Comparison of ENCODE assay signal across 10 cellular contexts in the genomic region with DNA sequence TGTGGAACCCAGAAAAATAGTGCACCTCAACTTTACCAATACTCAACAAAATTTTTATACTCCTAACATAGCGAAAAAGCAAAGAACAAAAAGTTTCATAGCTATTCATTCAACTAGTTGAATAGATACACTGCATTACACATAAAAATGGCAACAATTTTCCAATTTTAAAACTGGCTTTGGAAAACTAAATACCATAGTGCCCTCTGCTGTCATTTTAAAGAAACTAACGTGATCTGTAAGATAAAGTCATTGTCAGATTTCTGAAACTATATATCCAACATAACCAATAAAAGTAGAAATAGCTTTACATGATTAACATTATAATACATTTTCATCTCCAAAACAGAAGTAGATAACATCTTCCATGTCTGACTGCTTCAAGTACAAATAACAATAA. TPM values are rescaled to one million over a fixed set of nuclear protein-coding genes. Genes with fewer than 3 reads are reported as not detected.
A peak's percentile ranks its signal among the peaks of the same experiment; 100 is the strongest.
DNase-seq lines count a peak whose midpoint lies in the region; ATAC-seq and TF ChIP-seq lines count a peak whose summit lies in the region.
"Had no signal": no experiment of that assay in that cellular context is flagged by ENCODE, and none has a peak within 500 bp of the region (broad histone marks: within the 10 kb centered on the region; RNA-seq: fewer than 3 reads in every experiment).

No MANE protein-coding gene starts in this region.

- no peak overlapping the region for H3K27ac Mint-ChIP-seq in mesothelial cell of epicardium
- H3K27ac Mint-ChIP-seq: dendritic cell treated with granulocyte-macrophage colony-stimulating factor and Interleukin-4, amounts not matched to agents 40 ng/mL and 50 ng/mL, for 4 days had no signal

- peaks cover 21% of the 10 kb centered on the region for H3K9me3 Mint-ChIP-seq in mesothelial cell of epicardium
- H3K9me3 Mint-ChIP-seq: dendritic cell treated with granulocyte-macrophage colony-stimulating factor and Interleukin-4, amounts not matched to agents 40 ng/mL and 50 ng/mL, for 4 days had no signal

- H3K27me3 Mint-ChIP-seq in mesothelial cell of epicardium (ENCODE audit: low read depth): peaks cover 7% of the 10 kb centered on the region
- H3K27me3 Mint-ChIP-seq: dendritic cell treated with granulocyte-macrophage colony-stimulating factor and Interleukin-4, amounts not matched to agents 40 ng/mL and 50 ng/mL, for 4 days had no signal

- DNase-seq in GM10248 (ENCODE audit: extremely low spot score) (no peak), NCI-H1694 treated with DMSO at 0.1 percent for 48 hours (lab: John Stamatoyannopoulos, UW) (peak; percentile 43), astrocyte of the cerebellum (ENCODE audit: low read depth) (peak; percentile 15), mesothelial cell of epicardium (ENCODE audit: low spot score in 2 of 2, unreplicated experiment in 2 of 2) (no peak), NCI-H1436 treated with DMSO at 0.1 percent for 48 hours (lab: John Stamatoyannopoulos, UW) (no peak)
- no peak for DNase-seq in activated CD4-positive, CD25-positive, alpha-beta regulatory T cell treated with anti-CD3 and anti-CD28 coated beads, Interleukin-2, amount 50 U/mL, for 72 hours
- DNase-seq in stimulated activated naive CD4-positive, alpha-beta T cell (lab: John Stamatoyannopoulos, UW): no peak
- DNase-seq: sigmoid colon had no signal

- peaks cover 18% of the 10 kb centered on the region for H3K36me3 Mint-ChIP-seq in mesothelial cell of epicardium

- CTCF ChIA-PET in GM10248 (lab: Yijun Ruan, JAX): interaction anchor here (1.0 to 1.6 kb wide), 4 partner anchors 10 to 1502 kb away, joined by 3 to 10 read pairs (median 7); a partner anchor contains a TSS

- POLR2A ChIA-PET in GM10248 (lab: Yijun Ruan, JAX): no interaction called here

- in situ Hi-C loops in astrocyte of the cerebellum (cut with HindIII; ENCODE audit: low sequenced_read_pairs): no loop called here

- TF ChIP-seq CTCF in GM10248 (IDR thresholded peaks at IDR 0.05; ENCODE audit: control extremely low read depth, extremely low read depth, low read depth, missing control alignments) (peak; percentile 34), astrocyte of the cerebellum (IDR thresholded peaks at IDR 0.05; ENCODE audit: low read depth, low read length, missing control alignments) (peak; percentile 9), mesothelial cell of epicardium (IDR thresholded peaks at IDR 0.05; ENCODE audit: unreplicated experiment) (peak; percentile 26)

- H3K4me3 Mint-ChIP-seq in mesothelial cell of epicardium: no peak overlapping the region
- H3K4me3 Mint-ChIP-seq: dendritic cell treated with granulocyte-macrophage colony-stimulating factor and Interleukin-4, amounts not matched to agents 40 ng/mL and 50 ng/mL, for 4 days had no signal

- H3K4me3 ChIP-seq in astrocyte of the cerebellum (ENCODE audit: low read depth, low read length): no peak overlapping the region
- H3K4me3 ChIP-seq: sigmoid colon had no signal

- H3K4me1 Mint-ChIP-seq in mesothelial cell of epicardium: peaks cover 4% of the 10 kb centered on the region

- no peak for ATAC-seq in HG03565 (IDR thresholded peaks at IDR 0.05; ENCODE audit: unreplicated experiment)

RNA-seq across cellular contexts. Expression of a gene that starts 31.6 kb away (rescaled TPM):
- 8.2 to 9.3 TPM (median 9.1 TPM) in 3 replicates for total RNA-seq in mesothelial cell of epicardium

Comparison
In these comparisons a context has a peak if more than half of its experiments do, and no peak if none do; other contexts are left out.
1. DNase-seq: peak in NCI-H1694 treated with DMSO at 0.1 percent for 48 hours (single experiment) and astrocyte of the cerebellum (single experiment); none in GM10248 (single experiment), mesothelial cell of epicardium (0 of 2), activated CD4-positive, CD25-positive, alpha-beta regulatory T cell treated with anti-CD3 and anti-CD28 coated beads, Interleukin-2, amount 50 U/mL, for 72 hours (single experiment), stimulated activated naive CD4-positive, alpha-beta T cell (0 of 6) and NCI-H1436 treated with DMSO at 0.1 percent for 48 hours (single experiment).
2. Peak in every context shown above with its lines, with median percentiles within 50 percentile points of each other: CTCF ChIP-seq.